8 cellular contexts compared by ENCODE assay signal in the genomic region with DNA sequence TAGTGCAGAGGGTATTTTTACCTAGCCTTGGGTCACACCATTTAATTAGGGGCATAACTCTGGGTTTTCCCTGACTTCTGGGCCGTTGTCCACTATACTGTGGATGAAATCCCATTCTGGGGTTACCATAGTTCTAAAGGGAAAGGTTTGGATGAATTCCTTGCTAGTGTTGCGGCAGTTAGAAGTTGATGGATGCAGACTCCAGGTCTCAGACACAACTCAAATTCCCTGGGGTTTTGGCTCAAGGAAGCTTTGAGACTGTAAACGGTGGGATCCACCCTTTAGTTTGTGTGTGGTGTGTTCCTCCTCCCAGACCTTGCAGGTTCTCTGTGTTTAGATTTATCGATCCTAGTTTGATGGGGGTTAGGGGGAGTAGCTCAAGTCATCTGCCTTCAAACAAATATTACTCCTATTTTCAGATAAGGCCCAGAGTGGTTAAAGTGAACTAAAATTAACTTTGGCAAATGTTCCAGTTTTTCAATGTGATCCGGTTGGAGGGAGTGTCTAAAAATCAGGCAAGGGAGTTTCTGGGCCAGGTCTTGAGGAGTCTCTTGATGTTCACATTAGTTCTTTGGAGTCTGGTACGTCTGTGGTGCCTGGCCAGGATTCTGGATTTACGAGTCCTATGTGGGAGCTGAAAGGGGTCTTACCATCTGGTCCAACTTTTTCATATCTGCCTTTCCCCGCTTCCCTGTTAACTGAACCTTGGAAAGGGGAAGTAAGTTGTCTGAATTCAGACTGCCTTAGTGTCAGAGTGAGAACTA. TPM values are rescaled to one million over a fixed set of nuclear protein-coding genes. Genes with fewer than 3 reads are reported as not detected.
DNase-seq lines count a peak whose midpoint lies in the region; TF ChIP-seq lines count a peak whose summit lies in the region.

No MANE protein-coding gene starts in this region.

- H3K27ac ChIP-seq in RWPE1 (no peak overlapping the region), parathyroid adenoma (peak overlapping the region; percentile 95)

- H3K4me1 ChIP-seq in parathyroid adenoma = peaks cover 17% of the 10 kb centered on the region

- DNase-seq in DMS79 treated with DMSO at 0.1 percent for 48 hours (lab: John Stamatoyannopoulos, UW) (peak; percentile 13), DMS79 (lab: John Stamatoyannopoulos, UW) (no peak), RWPE1 (ENCODE audit: low spot score) (peak; percentile 41), epithelial cell of proximal tubule (ENCODE audit: low read depth) (no peak), NCI-H1092 treated with DMSO at 0.1 percent for 48 hours (lab: John Stamatoyannopoulos, UW) (no peak), NCI-H1105 (lab: John Stamatoyannopoulos, UW) (no peak), nucleus accumbens (lab: John Stamatoyannopoulos, UW) (no peak)

- H3K4me3 ChIP-seq in epithelial cell of proximal tubule (ENCODE audit: low read depth, low read length) (peak overlapping the region; percentile 93), parathyroid adenoma (ENCODE audit: low read depth, low read length) (peak overlapping the region; percentile 95)

- POLR2A ChIA-PET in RWPE1 (lab: Yijun Ruan, JAX; ENCODE audit: low non-redundant PET) = no interaction called here

- no peaks in the 10 kb centered on the region for H3K9me3 ChIP-seq in parathyroid adenoma (ENCODE audit: control insufficient read depth, low read length)

- peak overlapping the region; percentile 73 for H3K4me2 ChIP-seq in parathyroid adenoma (ENCODE audit: low read length)

- peaks cover 58% of the 10 kb centered on the region for H3K79me2 ChIP-seq in parathyroid adenoma

- TF ChIP-seq CTCF in RWPE1 (conservative IDR thresholded peaks at IDR 0.05; ENCODE audit: low read depth) (no peak), epithelial cell of proximal tubule (conservative IDR thresholded peaks at IDR 0.05; ENCODE audit: low read depth, low read length) (no peak), parathyroid adenoma (IDR thresholded peaks at IDR 0.05) (no peak)

- H3K36me3 ChIP-seq in parathyroid adenoma (ENCODE audit: control insufficient read depth, insufficient read depth, low read length) = no peaks in the 10 kb centered on the region

- no peak overlapping the region for H2AFZ ChIP-seq in parathyroid adenoma

- CTCF ChIA-PET in RWPE1 (lab: Yijun Ruan, JAX) = interaction anchor here (0.6 to 1.0 kb wide), 4 partner anchors 27 to 206 kb away, joined by 3 read pairs; no protein-coding TSS in a partner anchor

- H3K27me3 ChIP-seq in parathyroid adenoma (ENCODE audit: control insufficient read depth, insufficient read depth, low read length) = no peaks in the 10 kb centered on the region

- H3K9ac ChIP-seq in parathyroid adenoma = peak overlapping the region; percentile 96

RNA-seq across cellular contexts. Expression of gene RALY, which starts 1.5 kb away (rescaled TPM):
- total RNA-seq in epithelial cell of proximal tubule = 111 and 145 TPM in 2 replicates

Comparison
In these comparisons a context has a peak if more than half of its experiments do, and no peak if none do; other contexts are left out.
1. DNase-seq: peak in DMS79 treated with DMSO at 0.1 percent for 48 hours (single experiment) and RWPE1 (single experiment); none in DMS79 (single experiment), epithelial cell of proximal tubule (single experiment), NCI-H1092 treated with DMSO at 0.1 percent for 48 hours (single experiment), NCI-H1105 (single experiment) and nucleus accumbens (0 of 56).